2 cellular contexts compared by ENCODE assay signal in the genomic region with DNA sequence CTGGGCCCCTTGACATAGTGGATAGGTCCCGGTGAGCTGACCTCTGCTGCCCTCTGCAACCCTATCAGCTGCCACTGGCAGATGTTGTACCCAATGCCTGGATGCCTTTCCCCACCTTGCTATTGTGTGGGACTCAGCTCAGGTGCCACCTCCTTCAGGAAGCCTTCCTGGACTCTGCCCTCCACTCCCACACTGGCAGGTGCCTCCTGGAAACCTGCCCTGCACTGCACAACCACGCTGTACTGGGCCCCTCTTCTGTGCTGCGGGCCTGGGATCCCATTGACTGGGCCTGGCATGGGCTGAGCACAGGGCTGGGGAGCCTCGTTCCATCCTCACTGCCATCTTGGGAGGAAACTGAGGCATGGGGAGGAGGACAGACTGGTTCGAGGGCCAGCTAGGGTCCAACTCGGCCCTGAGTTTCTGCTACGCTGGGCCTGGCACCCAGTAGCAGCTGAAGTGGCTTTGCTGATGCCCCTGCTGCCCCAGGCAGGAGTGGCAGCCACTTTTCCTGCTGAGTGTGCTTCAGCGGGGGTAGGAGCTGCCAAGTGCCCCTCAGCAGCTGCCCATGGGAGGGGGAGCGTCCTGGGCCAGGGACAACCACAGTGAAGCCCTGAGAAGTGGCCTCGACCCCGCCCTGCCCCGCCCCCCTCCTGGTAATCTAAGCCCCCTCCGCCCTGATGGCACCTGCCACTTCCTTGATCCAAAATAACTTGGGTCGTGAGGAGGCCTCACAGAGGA.
TF ChIP-seq lines count a peak whose summit lies in the region.

No MANE protein-coding gene starts in this region.

TF ChIP-seq in SK-N-SH, 30 proteins besides CTCF, POLR2A, EP300 and RAD21 (continued from another document):
- TF ChIP-seq, protein P1, sequence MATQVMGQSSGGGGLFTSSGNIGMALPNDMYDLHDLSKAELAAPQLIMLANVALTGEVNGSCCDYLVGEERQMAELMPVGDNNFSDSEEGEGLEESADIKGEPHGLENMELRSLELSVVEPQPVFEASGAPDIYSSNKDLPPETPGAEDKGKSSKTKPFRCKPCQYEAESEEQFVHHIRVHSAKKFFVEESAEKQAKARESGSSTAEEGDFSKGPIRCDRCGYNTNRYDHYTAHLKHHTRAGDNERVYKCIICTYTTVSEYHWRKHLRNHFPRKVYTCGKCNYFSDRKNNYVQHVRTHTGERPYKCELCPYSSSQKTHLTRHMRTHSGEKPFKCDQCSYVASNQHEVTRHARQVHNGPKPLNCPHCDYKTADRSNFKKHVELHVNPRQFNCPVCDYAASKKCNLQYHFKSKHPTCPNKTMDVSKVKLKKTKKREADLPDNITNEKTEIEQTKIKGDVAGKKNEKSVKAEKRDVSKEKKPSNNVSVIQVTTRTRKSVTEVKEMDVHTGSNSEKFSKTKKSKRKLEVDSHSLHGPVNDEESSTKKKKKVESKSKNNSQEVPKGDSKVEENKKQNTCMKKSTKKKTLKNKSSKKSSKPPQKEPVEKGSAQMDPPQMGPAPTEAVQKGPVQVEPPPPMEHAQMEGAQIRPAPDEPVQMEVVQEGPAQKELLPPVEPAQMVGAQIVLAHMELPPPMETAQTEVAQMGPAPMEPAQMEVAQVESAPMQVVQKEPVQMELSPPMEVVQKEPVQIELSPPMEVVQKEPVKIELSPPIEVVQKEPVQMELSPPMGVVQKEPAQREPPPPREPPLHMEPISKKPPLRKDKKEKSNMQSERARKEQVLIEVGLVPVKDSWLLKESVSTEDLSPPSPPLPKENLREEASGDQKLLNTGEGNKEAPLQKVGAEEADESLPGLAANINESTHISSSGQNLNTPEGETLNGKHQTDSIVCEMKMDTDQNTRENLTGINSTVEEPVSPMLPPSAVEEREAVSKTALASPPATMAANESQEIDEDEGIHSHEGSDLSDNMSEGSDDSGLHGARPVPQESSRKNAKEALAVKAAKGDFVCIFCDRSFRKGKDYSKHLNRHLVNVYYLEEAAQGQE (IDR thresholded peaks at IDR 0.05; ENCODE audit: low read depth, low read length) = no peak
- TF ChIP-seq NRF1 (IDR thresholded peaks at IDR 0.05; ENCODE audit: low read depth, low read length) = no peak
- no peak for TF ChIP-seq SMC3 (IDR thresholded peaks at IDR 0.05; ENCODE audit: low read depth, low read length)
- TF ChIP-seq GABPA (IDR thresholded peaks at IDR 0.05; ENCODE audit: low read depth) = no peak
- no peak for TF ChIP-seq ZBTB33 (IDR thresholded peaks at IDR 0.05; ENCODE audit: borderline replicate concordance, low read depth)
- no peak for TF ChIP-seq TAF1 (IDR thresholded peaks at IDR 0.05; ENCODE audit: borderline replicate concordance, low read depth, low read length)
- no peak for TF ChIP-seq IRF3 (IDR thresholded peaks at IDR 0.05; ENCODE audit: low read depth, low read length)
- no peak for TF ChIP-seq SIN3A (IDR thresholded peaks at IDR 0.05; ENCODE audit: borderline replicate concordance, low read depth, low read length)
- no peak for TF ChIP-seq RCOR1 (IDR thresholded peaks at IDR 0.05; ENCODE audit: low read length)
- TF ChIP-seq CHD2 (IDR thresholded peaks at IDR 0.05; ENCODE audit: low read length, partially characterized antibody) = no peak
TF ChIP-seq in SK-N-SH: peak in this region for 0.

TF ChIP-seq in SK-N-SH treated with all-trans-retinoic acid at 6 μM for 48 hours, 23 proteins besides CTCF, POLR2A, EP300 and RAD21 (continued from another document):
- TF ChIP-seq TOX (CRISPR knock-in tag; IDR thresholded peaks at IDR 0.05; ENCODE audit: borderline replicate concordance) (no peak), CREB5 (CRISPR knock-in tag; IDR thresholded peaks at IDR 0.05; ENCODE audit: low read depth) (no peak), PPARA (CRISPR knock-in tag; IDR thresholded peaks at IDR 0.05; ENCODE audit: borderline replicate concordance) (no peak), RARB (CRISPR knock-in tag; IDR thresholded peaks at IDR 0.05) (no peak)
TF ChIP-seq in SK-N-SH treated with all-trans-retinoic acid at 6 μM for 48 hours: peak in this region for 0.
